ENCODE assay signal across 19 cellular contexts in the genomic region with DNA sequence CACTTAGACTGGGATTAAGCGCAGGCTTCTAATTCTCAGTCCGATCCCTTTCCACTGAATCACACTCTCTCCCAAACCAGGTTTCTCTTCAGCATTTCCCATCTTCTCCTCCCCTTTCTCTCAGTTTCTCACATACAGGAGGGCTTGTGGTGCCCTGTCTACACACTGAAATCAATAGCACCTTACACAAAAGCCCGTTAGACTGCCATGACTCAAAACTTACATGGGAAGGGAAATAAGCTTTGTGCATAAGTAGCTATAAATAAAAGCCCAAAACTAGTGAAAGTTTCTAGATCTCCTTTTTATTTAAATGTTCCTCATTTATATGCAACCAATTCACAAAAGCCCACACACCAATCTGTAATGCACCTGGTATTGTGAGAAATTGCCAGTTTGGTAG.
DNase-seq lines count a peak whose midpoint lies in the region; ATAC-seq, FAIRE-seq and TF ChIP-seq lines count a peak whose summit lies in the region.
"Had no signal": no experiment of that assay in that cellular context is flagged by ENCODE, and none has a peak within 500 bp of the region (broad histone marks: within the 10 kb centered on the region; RNA-seq: fewer than 3 reads in every experiment).

No MANE protein-coding gene starts in this region.

- no peaks in the 10 kb centered on the region for H3K36me3 ChIP-seq in MM.1S (replicated peaks; ENCODE audit: insufficient read depth, low read length)
- H3K36me3 ChIP-seq: BE2C had no signal

- no peaks in the 10 kb centered on the region for H3K36me3 Mint-ChIP-seq in stimulated activated memory B cell treated with anti-CD40 and anti-IgM and Interleukin-4, amounts not matched to agents 10 μg/mL and 1 μg/mL and 100 μg/mL, for 72 hours
- H3K36me3 Mint-ChIP-seq: CD8-positive, alpha-beta memory T cell had no signal

- H3K9me3 Mint-ChIP-seq in stimulated activated memory B cell treated with anti-CD40 and anti-IgM and Interleukin-4, amounts not matched to agents 10 μg/mL and 1 μg/mL and 100 μg/mL, for 72 hours, result no peaks in the 10 kb centered on the region
- H3K9me3 Mint-ChIP-seq: HFFc6 had no signal

- no peaks in the 10 kb centered on the region for H3K9me2 ChIP-seq in MM.1S (replicated peaks; ENCODE audit: insufficient read depth, low read length)

- H3K27ac ChIP-seq in MM.1S (ENCODE audit: low read length), result peak overlapping the region; percentile 88; the same call in 1 of the 2 replicates
- H3K27ac ChIP-seq: 22Rv1 had no signal

- peak overlapping the region; percentile 19 for H3K4me3 Mint-ChIP-seq in stimulated activated memory B cell treated with anti-CD40 and anti-IgM and Interleukin-4, amounts not matched to agents 10 μg/mL and 1 μg/mL and 100 μg/mL, for 72 hours
- H3K4me3 Mint-ChIP-seq: CD8-positive, alpha-beta memory T cell; HFFc6 had no signal

- peaks cover 23% of the 10 kb centered on the region for H3F3A ChIP-seq in MM.1S (ENCODE audit: insufficient read depth, low read length)

- peaks cover 44% of the 10 kb centered on the region for H3K4me1 Mint-ChIP-seq in stimulated activated memory B cell treated with anti-CD40 and anti-IgM and Interleukin-4, amounts not matched to agents 10 μg/mL and 1 μg/mL and 100 μg/mL, for 72 hours
- H3K4me1 Mint-ChIP-seq: CD8-positive, alpha-beta memory T cell had no signal

- DNase-seq in NOMO-1 treated with DMSO at 0.1 percent for 48 hours (lab: John Stamatoyannopoulos, UW; ENCODE audit: unreplicated experiment) (peak; percentile 11), NOMO-1 treated with dmso at 0.1 percent for 144 hours (lab: John Stamatoyannopoulos, UW; ENCODE audit: unreplicated experiment) (no peak), MM.1S (peak; percentile 16), DMS79 (lab: John Stamatoyannopoulos, UW) (no peak), HTR-8/SVneo (ENCODE audit: insufficient read length, low spot score) (no peak)
- DNase-seq: BE2C; CD8-positive, alpha-beta memory T cell; GDM1; HFFc6; NCI-H1048; NCI-H1436 treated with DMSO at 0.1 percent for 48 hours; NCI-H2081; NCI-H748 treated with DMSO at 0.1 percent for 48 hours had no signal

- TF ChIP-seq CTCF in MM.1S (IDR thresholded peaks at IDR 0.05; ENCODE audit: low read length), result no peak

- FAIRE-seq in HTR-8/SVneo (lab: Jason Lieb, UNC), result no peak
- FAIRE-seq: H54, K562 had no signal

- no peaks in the 10 kb centered on the region for H3K79me2 ChIP-seq in MM.1S (ENCODE audit: low read length)

- H3K27ac Mint-ChIP-seq in stimulated activated memory B cell treated with anti-CD40 and anti-IgM and Interleukin-4, amounts not matched to agents 10 μg/mL and 1 μg/mL and 100 μg/mL, for 72 hours, result peak overlapping the region; percentile 9
- H3K27ac Mint-ChIP-seq: CD8-positive, alpha-beta memory T cell; HFFc6 had no signal

- no peaks in the 10 kb centered on the region for H4K20me1 ChIP-seq in MM.1S (ENCODE audit: insufficient read depth, low read length)

- no peak overlapping the region for H3K4me3 ChIP-seq in MM.1S (ENCODE audit: low read length)
- H3K4me3 ChIP-seq: K562 had no signal

- peak overlapping the region; percentile 44; the same call in 1 of the 2 replicates for H3K4me2 ChIP-seq in MM.1S (ENCODE audit: low read depth, low read length)

- H2AFZ ChIP-seq in MM.1S (ENCODE audit: low read length), result no peak overlapping the region

- no peaks in the 10 kb centered on the region for H3K27me3 Mint-ChIP-seq in stimulated activated memory B cell treated with anti-CD40 and anti-IgM and Interleukin-4, amounts not matched to agents 10 μg/mL and 1 μg/mL and 100 μg/mL, for 72 hours

- ATAC-seq in GM21576 (IDR thresholded peaks at IDR 0.05; ENCODE audit: unreplicated experiment) (peak; percentile 45), HG02588 (IDR thresholded peaks at IDR 0.05; ENCODE audit: unreplicated experiment) (no peak)
- ATAC-seq in stimulated activated memory B cell treated with anti-CD40 and anti-IgM and Interleukin-4, amounts not matched to agents 10 μg/mL and 1 μg/mL and 100 μg/mL, for 72 hours, result peak; percentile 70
- ATAC-seq: K562 had no signal

- peaks cover 75% of the 10 kb centered on the region for H3K4me1 ChIP-seq in MM.1S (ENCODE audit: low read length)

- no peaks in the 10 kb centered on the region for H3K27me3 ChIP-seq in MM.1S (replicated peaks; ENCODE audit: insufficient read depth, low read length)
- H3K27me3 ChIP-seq: BE2C had no signal

- H3K9me3 ChIP-seq in MM.1S (replicated peaks; ENCODE audit: insufficient read depth, low read length), result no peaks in the 10 kb centered on the region
- H3K9me3 ChIP-seq: BE2C had no signal

- no peak overlapping the region for H3K9ac ChIP-seq in MM.1S (ENCODE audit: low read length)

Comparison
In these comparisons a context has a peak if more than half of its experiments do, and no peak if none do; other contexts are left out.
1. DNase-seq: peak in NOMO-1 treated with DMSO at 0.1 percent for 48 hours (single experiment) and MM.1S (single experiment); none in NOMO-1 treated with dmso at 0.1 percent for 144 hours (single experiment), DMS79 (single experiment) and HTR-8/SVneo (single experiment).